ENCODE assay signal across 1 cellular context in genomic region chr1:19333587-19334354, GRCh38.
A peak's percentile ranks its signal among the peaks of the same experiment; 100 is the strongest.
TF ChIP-seq lines count a peak whose summit lies in the region.

No MANE protein-coding gene starts in this region.

TF ChIP-seq in A549, 52 proteins besides CTCF, POLR2A, EP300 and RAD21:
- TF ChIP-seq CEBPB (IDR thresholded peaks at IDR 0.05): peak; percentile 12 to 40; a peak in 1 of 4 replicates
- TF ChIP-seq PBX3 (IDR thresholded peaks at IDR 0.05): no peak
- no peak for TF ChIP-seq HMGXB4 (CRISPR knock-in tag; IDR thresholded peaks at IDR 0.05; ENCODE audit: borderline replicate concordance)
- no peak for TF ChIP-seq FOXS1 (CRISPR knock-in tag; IDR thresholded peaks at IDR 0.05)
